Comparison of ENCODE assay signal across 38 cellular contexts in genomic region chr4:121765941-121766538, GRCh38. TPM values are rescaled to one million over a fixed set of nuclear protein-coding genes. Genes with fewer than 3 reads are reported as not detected.
DNase-seq lines count a peak whose midpoint lies in the region; ATAC-seq, FAIRE-seq and TF ChIP-seq lines count a peak whose summit lies in the region.
"Had no signal": no experiment of that assay in that cellular context is flagged by ENCODE, and none has a peak within 500 bp of the region (broad histone marks: within the 10 kb centered on the region; RNA-seq: fewer than 3 reads in every experiment).

No MANE protein-coding gene starts in this region.

- H3K56ac ChIP-seq in H1 (replicated peaks; ENCODE audit: insufficient read length, low read depth, low read length) (no peak overlapping the region), mesendoderm (ENCODE audit: low read length) (no peak overlapping the region)

- no peak overlapping the region for H3K9ac ChIP-seq in H1 (replicated peaks in 1 of 4; ENCODE audit: extremely low read depth in 1 of 4, low read depth in 3 of 4, low read length in 3 of 4)
- H3K9ac ChIP-seq in mesendoderm (ENCODE audit: low read length) = no peak overlapping the region
- no peak overlapping the region for H3K9ac ChIP-seq in smooth muscle cell (ENCODE audit: low read depth)
- H3K9ac ChIP-seq in Karpas-422 (ENCODE audit: low read length) = no peak overlapping the region

- no peaks in the 10 kb centered on the region for H3K9me3 Mint-ChIP-seq in activated CD4-positive, alpha-beta T cell treated with anti-CD3 and anti-CD28 coated beads, Interleukin-2, amount 10 ng/mL, durations not matched to agents 24 days and 14 days
- H3K9me3 Mint-ChIP-seq: activated B cell treated with CpG ODN at 0.5 μM for 24 hours; activated naive CD8-positive, alpha-beta T cell treated with anti-CD3 and anti-CD28 coated beads, Interleukin-2, amount 50 U/mL, for 24 hours; dendritic cell treated with granulocyte-macrophage colony-stimulating factor and Interleukin-4, amounts not matched to agents 40 ng/mL and 50 ng/mL, for 4 days; IgD-negative memory B cell; immature natural killer cell; natural killer cell treated with Interleukin-12 subunit alpha and Interleukin-12 subunit beta and Interleukin-15 and Interleukin-18, amount 100 ng/mL, for 72 hours; stimulated activated naive CD8-positive, alpha-beta T cell treated with anti-CD3 and anti-CD28 coated beads, Interleukin-15, amount 100 ng/mL, for 72 hours had no signal

- no peak for FAIRE-seq in H1 (lab: Jason Lieb, UNC)
- FAIRE-seq: endometrium, pancreas, urothelium cell line had no signal

- TF ChIP-seq CTCF in H1 (IDR thresholded peaks at IDR 0.05; ENCODE audit: control extremely low read depth in 1 of 3, insufficient read depth in 1 of 3, low read depth in 1 of 3, low read length in 3 of 3) (no peak), smooth muscle cell (IDR thresholded peaks at IDR 0.05; ENCODE audit: borderline replicate concordance, insufficient read depth, poor library complexity, severe bottlenecking) (no peak)

- H3K4me1 ChIP-seq in H1 (replicated peaks in 1 of 4; ENCODE audit: control insufficient read depth in 3 of 4, insufficient read depth in 4 of 4, low read length in 3 of 4) (peaks cover 0 to 11% (median 7%) of the 10 kb centered on the region in 4 experiments; a peak in 3 of 7 replicates), mesendoderm (ENCODE audit: control insufficient read depth, low read depth, low read length) (no peaks in the 10 kb centered on the region), smooth muscle cell (ENCODE audit: low read depth) (peaks cover 3% of the 10 kb centered on the region), Karpas-422 (ENCODE audit: low read length) (no peaks in the 10 kb centered on the region)
- H3K4me1 ChIP-seq: HAP-1, SJCRH30 had no signal

- intact Hi-C loops in activated CD4-positive, alpha-beta T cell treated with anti-CD3 and anti-CD28 coated beads, Interleukin-2, amount 10 ng/mL, durations not matched to agents 24 days and 14 days (cut with micrococcal nuclease) = no loop called here

- H4K20me1 ChIP-seq in H1 (replicated peaks in 1 of 2; ENCODE audit: control insufficient read depth in 1 of 2, insufficient read depth in 2 of 2, low read length in 2 of 2) (no peaks in the 10 kb centered on the region), smooth muscle cell (ENCODE audit: low read depth) (no peaks in the 10 kb centered on the region), Karpas-422 (ENCODE audit: insufficient read depth, low read depth, low read length) (no peaks in the 10 kb centered on the region)

- no peak overlapping the region for H3K23ac ChIP-seq in H1 (ENCODE audit: insufficient read length)
- no peak overlapping the region for H3K23ac ChIP-seq in mesendoderm (ENCODE audit: low read length)

- H2BK20ac ChIP-seq in H1 (ENCODE audit: low read length) = no peak overlapping the region

- POLR2A ChIA-PET in H1 (lab: Charles Lee; ENCODE audit: partially characterized antibody) = interaction anchor here (0.8 to 3.2 kb wide), 8 partner anchors 11 to 58 kb away, joined by 3 to 13 read pairs (median 4); partner anchors contain the start of gene CCNA2

- ATAC-seq in HG03520 (IDR thresholded peaks at IDR 0.05; ENCODE audit: unreplicated experiment) = no peak
- ATAC-seq: activated CD8-positive, alpha-beta memory T cell treated with anti-CD3 and anti-CD28 coated beads, Interleukin-2, amount 10 ng/mL, durations not matched to agents 7 days and 5 days; activated naive CD8-positive, alpha-beta T cell treated with anti-CD3 and anti-CD28 coated beads, Interleukin-2, amount 50 U/mL, for 24 hours; left cardiac atrium; natural killer cell treated with Interleukin-12 subunit alpha and Interleukin-12 subunit beta and Interleukin-15 and Interleukin-18, amount 100 ng/mL, for 72 hours; pancreas; sciatic nerve; stimulated activated naive CD8-positive, alpha-beta T cell treated with anti-CD3 and anti-CD28 coated beads, Interleukin-15, amount 100 ng/mL, for 72 hours had no signal

- H4K91ac ChIP-seq in H1 (replicated peaks; ENCODE audit: insufficient read length, low read length) = no peak overlapping the region

- DNase-seq in activated CD4-positive, alpha-beta T cell treated with anti-CD3 and anti-CD28 coated beads, Interleukin-2, amount 10 ng/mL, durations not matched to agents 24 days and 14 days = peak; percentile 53
- no peak for DNase-seq in activated CD4-positive, alpha-beta T cell treated with anti-CD3 and anti-CD28 coated beads, Interleukin-2, amount 50 U/mL, for 48 hours
- DNase-seq in H1 (ENCODE audit: low read depth in 1 of 2, low spot score in 2 of 2) = no peak
- peak; percentile 11 for DNase-seq in mesendoderm
- no peak for DNase-seq in smooth muscle cell (lab: John Stamatoyannopoulos, UW; ENCODE audit: unreplicated experiment)
- DNase-seq in Karpas-422 = no peak
- no peak for DNase-seq in cortex of kidney (lab: John Stamatoyannopoulos, UW)
- DNase-seq: activated B cell treated with CpG ODN at 0.5 μM for 24 hours; activated CD8-positive, alpha-beta memory T cell treated with anti-CD3 and anti-CD28 coated beads, Interleukin-2, amount 10 ng/mL, durations not matched to agents 7 days and 5 days; activated naive CD4-positive, alpha-beta T cell; activated naive CD8-positive, alpha-beta T cell treated with anti-CD3 and anti-CD28 coated beads, Interleukin-2, amount 50 U/mL, for 24 hours; activated T-cell treated with anti-CD3 and anti-CD28 coated beads, Interleukin-2, amount 50 U/mL, for 48 hours; caudate nucleus; CD4-positive, CD25-positive, alpha-beta regulatory T cell; foreskin melanocyte; immature natural killer cell; left cardiac atrium; NCI-H146; NCI-H2107; pancreas; RPMI8226; SJCRH30; stimulated activated CD4-positive, alpha-beta T cell treated with anti-CD3 and anti-CD28 coated beads, Interleukin-12 subunit alpha, Interleukin-12 subunit beta, amount 100 ng/mL, for 4 hours; stimulated activated CD4-positive, alpha-beta T cell treated with anti-CD3 and anti-CD28 coated beads, Interleukin-2, amount 100 ng/mL, for 48 hours; stimulated activated naive CD8-positive, alpha-beta T cell treated with anti-CD3 and anti-CD28 coated beads, Interleukin-15, amount 100 ng/mL, for 72 hours; T-helper 1 cell had no signal

- H3K4me2 ChIP-seq in H1 (ENCODE audit: insufficient read depth in 1 of 2, low read depth in 2 of 2, low read length in 2 of 2) (peak overlapping the region; percentile 87 to 96), mesendoderm (ENCODE audit: low read length) (no peak overlapping the region), smooth muscle cell (no peak overlapping the region), Karpas-422 (ENCODE audit: low read depth, low read length, poor library complexity, severe bottlenecking) (no peak overlapping the region)

- H3K27me3 ChIP-seq in H1 (replicated peaks in 1 of 4; ENCODE audit: control insufficient read depth in 3 of 4, extremely low read depth in 1 of 4, insufficient read depth in 3 of 4, low read length in 3 of 4) (peaks cover 17 to 55% (median 38%) of the 10 kb centered on the region in 4 experiments), mesendoderm (ENCODE audit: insufficient read depth, low read length, poor library complexity) (peaks cover 38% of the 10 kb centered on the region), smooth muscle cell (ENCODE audit: low read depth) (peaks cover 98% of the 10 kb centered on the region), Karpas-422 (ENCODE audit: low read length) (no peaks in the 10 kb centered on the region)
- H3K27me3 ChIP-seq: SJCRH30 had no signal

- H2AFZ ChIP-seq in H1 (ENCODE audit: low read length) (no peak overlapping the region), smooth muscle cell (ENCODE audit: low read depth) (no peak overlapping the region), Karpas-422 (ENCODE audit: low read length) (no peak overlapping the region)

- H4K8ac ChIP-seq in H1 (ENCODE audit: extremely low read depth, insufficient read depth, low read length) (no peak overlapping the region; the same call in 1 of the 2 replicates), mesendoderm (ENCODE audit: low read depth, low read length) (no peak overlapping the region)

- no peak for TF ChIP-seq POLR2A in H1 (IDR thresholded peaks at IDR 0.05; ENCODE audit: control extremely low read depth in 1 of 2, low read depth in 2 of 2, low read length in 2 of 2)

- no peak overlapping the region for H3K14ac ChIP-seq in H1 (ENCODE audit: insufficient read length)

- H2AK5ac ChIP-seq in H1 (ENCODE audit: low read depth, low read length) (no peak overlapping the region), mesendoderm (ENCODE audit: low read length) (no peak overlapping the region)

- H3K36me3 Mint-ChIP-seq in activated CD4-positive, alpha-beta T cell treated with anti-CD3 and anti-CD28 coated beads, Interleukin-2, amount 10 ng/mL, durations not matched to agents 24 days and 14 days (ENCODE audit: low read depth) = peaks cover 2% of the 10 kb centered on the region
- H3K36me3 Mint-ChIP-seq: activated CD8-positive, alpha-beta memory T cell treated with anti-CD3 and anti-CD28 coated beads, Interleukin-2, amount 10 ng/mL, durations not matched to agents 7 days and 5 days; CD4-positive, CD25-positive, alpha-beta regulatory T cell; IgD-negative memory B cell; immature natural killer cell; natural killer cell treated with Interleukin-12 subunit alpha and Interleukin-12 subunit beta and Interleukin-15 and Interleukin-18, amount 100 ng/mL, for 72 hours had no signal

- peaks cover 74% of the 10 kb centered on the region for H3K27me3 Mint-ChIP-seq in activated CD4-positive, alpha-beta T cell treated with anti-CD3 and anti-CD28 coated beads, Interleukin-2, amount 10 ng/mL, durations not matched to agents 24 days and 14 days

- H3K79me1 ChIP-seq in H1 (ENCODE audit: low read depth, low read length) (no peaks in the 10 kb centered on the region), mesendoderm (ENCODE audit: low read length) (no peaks in the 10 kb centered on the region)

- H2BK120ac ChIP-seq in H1 (replicated peaks; ENCODE audit: low read depth, low read length) (no peak overlapping the region), mesendoderm (ENCODE audit: low read depth, low read length) (no peak overlapping the region)

- no peak overlapping the region for H3K4me3 Mint-ChIP-seq in activated CD4-positive, alpha-beta T cell treated with anti-CD3 and anti-CD28 coated beads, Interleukin-2, amount 10 ng/mL, durations not matched to agents 24 days and 14 days
- H3K4me3 Mint-ChIP-seq: dendritic cell treated with granulocyte-macrophage colony-stimulating factor and Interleukin-4, amounts not matched to agents 40 ng/mL and 50 ng/mL, for 4 days; immature natural killer cell; natural killer cell treated with Interleukin-12 subunit alpha and Interleukin-12 subunit beta and Interleukin-15 and Interleukin-18, amount 100 ng/mL, for 72 hours had no signal

- H3K9me3 ChIP-seq in H1 (ENCODE audit: insufficient read depth in 2 of 2, low read depth in 1 of 2, low read length in 1 of 2) (no peaks in the 10 kb centered on the region), smooth muscle cell (replicated peaks; ENCODE audit: low read depth) (no peaks in the 10 kb centered on the region), Karpas-422 (ENCODE audit: low read length) (no peaks in the 10 kb centered on the region)
- H3K9me3 ChIP-seq: HAP-1, pancreas, SJCRH30, thoracic aorta had no signal

- H3K36me3 ChIP-seq in H1 (ENCODE audit: control insufficient read depth in 2 of 4, insufficient read depth in 4 of 4, low read length in 3 of 4) = no peaks in the 10 kb centered on the region
- H3K36me3 ChIP-seq in mesendoderm (ENCODE audit: control insufficient read depth, insufficient read depth, low read length) = no peaks in the 10 kb centered on the region
- H3K36me3 ChIP-seq in smooth muscle cell (ENCODE audit: low read depth) = no peaks in the 10 kb centered on the region
- H3K36me3 ChIP-seq in Karpas-422 (ENCODE audit: insufficient read depth, low read length) = no peaks in the 10 kb centered on the region
- H3K36me3 ChIP-seq: HAP-1, pancreas, SJCRH30, thoracic aorta had no signal

- TF ChIP-seq RAD21 in H1 (IDR thresholded peaks at IDR 0.05 in 1 of 2, conservative IDR thresholded peaks at IDR 0.05 in 1 of 2; ENCODE audit: low read depth in 2 of 2, low read length in 2 of 2) = no peak

- H3K18ac ChIP-seq in H1 (ENCODE audit: extremely low read depth, low read length) = no peak overlapping the region
- H3K18ac ChIP-seq in mesendoderm (ENCODE audit: low read length) = no peak overlapping the region

- H4K5ac ChIP-seq in H1 (ENCODE audit: insufficient read length, low read depth, low read length) (no peak overlapping the region), mesendoderm (ENCODE audit: low read length) (no peak overlapping the region)

- no peaks in the 10 kb centered on the region for H3F3A ChIP-seq in smooth muscle cell (ENCODE audit: low read depth)

- TF ChIP-seq EP300 in H1 (IDR thresholded peaks at IDR 0.05; ENCODE audit: borderline replicate concordance in 1 of 2, low read depth in 2 of 2, low read length in 2 of 2) = no peak

- peaks cover 9% of the 10 kb centered on the region for H3K23me2 ChIP-seq in H1 (ENCODE audit: low read depth, low read length)

- H3K4ac ChIP-seq in H1 (replicated peaks; ENCODE audit: insufficient read length, low read depth, low read length) (no peak overlapping the region), mesendoderm (ENCODE audit: low read depth, low read length) (no peak overlapping the region)

- H2BK15ac ChIP-seq in H1 (ENCODE audit: low read length) = no peak overlapping the region
- H2BK15ac ChIP-seq in mesendoderm (replicated peaks; ENCODE audit: low read depth) = no peak overlapping the region

- H2BK5ac ChIP-seq in H1 (ENCODE audit: low read depth, low read length) (no peak overlapping the region), mesendoderm (ENCODE audit: low read length) (no peak overlapping the region)

- no peak overlapping the region for H2BK12ac ChIP-seq in H1 (ENCODE audit: low read depth, low read length)

- no peak overlapping the region for H3K27ac Mint-ChIP-seq in activated CD4-positive, alpha-beta T cell treated with anti-CD3 and anti-CD28 coated beads, Interleukin-2, amount 10 ng/mL, durations not matched to agents 24 days and 14 days
- H3K27ac Mint-ChIP-seq: activated B cell treated with CpG ODN at 0.5 μM for 24 hours; activated CD8-positive, alpha-beta memory T cell treated with anti-CD3 and anti-CD28 coated beads, Interleukin-2, amount 10 ng/mL, durations not matched to agents 7 days and 5 days; activated naive CD8-positive, alpha-beta T cell treated with anti-CD3 and anti-CD28 coated beads, Interleukin-2, amount 50 U/mL, for 24 hours; CD4-positive, CD25-positive, alpha-beta regulatory T cell; dendritic cell treated with granulocyte-macrophage colony-stimulating factor and Interleukin-4, amounts not matched to agents 40 ng/mL and 50 ng/mL, for 4 days; IgD-negative memory B cell; immature natural killer cell; natural killer cell treated with Interleukin-12 subunit alpha and Interleukin-12 subunit beta and Interleukin-15 and Interleukin-18, amount 100 ng/mL, for 72 hours; stimulated activated naive CD8-positive, alpha-beta T cell treated with anti-CD3 and anti-CD28 coated beads, Interleukin-15, amount 100 ng/mL, for 72 hours had no signal

- H3K4me3 ChIP-seq in H1 (ENCODE audit: extremely low read depth in 1 of 4, insufficient read depth in 2 of 4, low read depth in 3 of 4, low read length in 4 of 4) = peak overlapping the region in 1 of 4 experiments; percentile 76; a peak in 2 of 8 replicates
- H3K4me3 ChIP-seq in mesendoderm (ENCODE audit: low read length) = no peak overlapping the region
- H3K4me3 ChIP-seq in smooth muscle cell = no peak overlapping the region
- H3K4me3 ChIP-seq in Karpas-422 (ENCODE audit: low read length) = no peak overlapping the region
- H3K4me3 ChIP-seq: SJCRH30 had no signal

- CTCF ChIA-PET in H1 (lab: Charles Lee; ENCODE audit: partially characterized antibody) = interaction anchor here (1.2 to 2.8 kb wide), 5 partner anchors 12 to 42 kb away, joined by 3 to 10 read pairs (median 4); no protein-coding TSS in a partner anchor

- no peaks in the 10 kb centered on the region for H3K79me2 ChIP-seq in H1 (ENCODE audit: control insufficient read depth in 1 of 2, insufficient read depth in 2 of 2, low read length in 2 of 2)
- H3K79me2 ChIP-seq in mesendoderm (ENCODE audit: control insufficient read depth, insufficient read depth, low read length) = no peaks in the 10 kb centered on the region
- no peaks in the 10 kb centered on the region for H3K79me2 ChIP-seq in smooth muscle cell (ENCODE audit: low read depth)
- H3K79me2 ChIP-seq in Karpas-422 (ENCODE audit: low read length) = no peaks in the 10 kb centered on the region

- no peak overlapping the region for H3K27ac ChIP-seq in H1 (ENCODE audit: low read depth, low read length)
- no peak overlapping the region for H3K27ac ChIP-seq in mesendoderm (ENCODE audit: low read depth, low read length)
- no peak overlapping the region for H3K27ac ChIP-seq in smooth muscle cell (ENCODE audit: low read depth)
- H3K27ac ChIP-seq in Karpas-422 (ENCODE audit: low read length) = no peak overlapping the region
- H3K27ac ChIP-seq: pancreas, SJCRH30, thoracic aorta had no signal

- no peaks in the 10 kb centered on the region for H3K9me2 ChIP-seq in Karpas-422 (replicated peaks; ENCODE audit: insufficient read depth, low read length)

- WGBS in H1 (ENCODE audit: extremely low coverage in 1 of 2, insufficient coverage in 1 of 2, insufficient read length in 1 of 2, insufficient replicate concordance in 2 of 2, low coverage in 1 of 2, low lambda C conversion rate in 2 of 2, missing lambda C conversion rate in 1 of 2), 2 experiments = 49% methylated on average over 9 of the region's 9 CpGs; no CpG with 5 or more reads in 1 of the 2 experiments
- no CpG with 5 or more reads among the region's 9 CpGs for WGBS in mesendoderm (ENCODE audit: extremely low coverage, insufficient coverage, low lambda C conversion rate)
- WGBS in smooth muscle cell (ENCODE audit: low lambda C conversion rate) = 73% methylated on average over 9 of the region's 9 CpGs

- H3K4me1 Mint-ChIP-seq in activated CD4-positive, alpha-beta T cell treated with anti-CD3 and anti-CD28 coated beads, Interleukin-2, amount 10 ng/mL, durations not matched to agents 24 days and 14 days = peaks cover 4% of the 10 kb centered on the region

RNA-seq across cellular contexts. Expression of gene SMIM43, which starts 1.1 kb away (rescaled TPM):
- total RNA-seq in activated CD4-positive, alpha-beta T cell treated with anti-CD3 and anti-CD28 coated beads, Interleukin-2, amount 10 ng/mL, durations not matched to agents 24 days and 14 days = not detected in 2 replicates
- total RNA-seq in H1 (2021; fragmentation: NEBNext Ultra II Directional; extraction: Animal tissue kit (Norgen Biotek cat#: 25700)) = 0.50 TPM in 1 of 2 replicates, not detected in the other
- polyA plus RNA-seq in H1 (2011; rRNA removed) (0.41 and 0.94 TPM in 2 replicates), smooth muscle cell (not detected in 2 replicates)
- polyA plus RNA-seq in H1 (2011; cell fraction: cytosol; rRNA removed) = 0.97 TPM
- 0.77 TPM for polyA plus RNA-seq in H1 (2011; cell fraction: nucleus; rRNA removed)
- 0.72 to 0.98 TPM (median 0.88 TPM) in 4 replicates for polyA plus RNA-seq in H1 (2012, experiment 1 of 2)
- polyA plus RNA-seq in H1 (2012, experiment 2 of 2) = 0.22 TPM
- 0.32 TPM for polyA plus RNA-seq in H1 (2013, experiment 1 of 2)
- polyA plus RNA-seq in H1 (2013, experiment 2 of 2) = 0.33 TPM
- polyA minus RNA-seq in H1 (2011; rRNA and poly(A)+ RNA removed) = 0.22 and 2.5 TPM in 2 replicates
- 1.2 TPM for polyA minus RNA-seq in H1 (2011; cell fraction: cytosol; rRNA and poly(A)+ RNA removed)
- polyA minus RNA-seq in H1 (2011; cell fraction: nucleus; rRNA and poly(A)+ RNA removed) = 0.40 TPM
- polyA plus RNA-seq in mesendoderm (2013, experiment 1 of 2) = 0.21 TPM
- 0.25 TPM for polyA plus RNA-seq in mesendoderm (2013, experiment 2 of 2)
- total RNA-seq in smooth muscle cell = not detected in 2 replicates
- total RNA-seq in Karpas-422 (2014; rRNA removed; shearing (Covaris generic); ENCODE audit: low replicate concordance) = not detected in 2 replicates
- total RNA-seq: A172; activated B cell treated with CpG ODN at 0.5 μM for 24 hours; CD4-positive, CD25-positive, alpha-beta regulatory T cell; left cardiac atrium; mucosa of gallbladder; natural killer cell treated with Interleukin-12 subunit alpha and Interleukin-12 subunit beta and Interleukin-15 and Interleukin-18, amount 100 ng/mL, for 72 hours; OCI-LY7; pancreas; thoracic aorta had no signal
- polyA plus RNA-seq: IgD-negative memory B cell, immature natural killer cell had no signal

RNA-seq across cellular contexts. Expression of gene EXOSC9, which starts 35.1 kb away (rescaled TPM):
- total RNA-seq in activated CD4-positive, alpha-beta T cell treated with anti-CD3 and anti-CD28 coated beads, Interleukin-2, amount 10 ng/mL, durations not matched to agents 24 days and 14 days = 76.9 and 78.8 TPM in 2 replicates
- total RNA-seq in H1 (2021; fragmentation: NEBNext Ultra II Directional; extraction: Animal tissue kit (Norgen Biotek cat#: 25700)) = 53.4 and 54.9 TPM in 2 replicates
- polyA plus RNA-seq in H1 (2011; rRNA removed) (16.7 and 33.2 TPM in 2 replicates), smooth muscle cell (27.6 and 31.8 TPM in 2 replicates)
- polyA plus RNA-seq in H1 (2011; cell fraction: cytosol; rRNA removed) = 45.7 TPM
- 16.4 TPM for polyA plus RNA-seq in H1 (2011; cell fraction: nucleus; rRNA removed)
- 49.3 to 73.9 TPM (median 53.7 TPM) in 4 replicates for polyA plus RNA-seq in H1 (2012, experiment 1 of 2)
- polyA plus RNA-seq in H1 (2012, experiment 2 of 2) = 4.9 TPM
- 58.5 TPM for polyA plus RNA-seq in H1 (2013, experiment 1 of 2)
- 56.6 TPM for polyA plus RNA-seq in H1 (2013, experiment 2 of 2)
- polyA minus RNA-seq in H1 (2011; rRNA and poly(A)+ RNA removed) = 72.1 and 104 TPM in 2 replicates
- polyA minus RNA-seq in H1 (2011; cell fraction: cytosol; rRNA and poly(A)+ RNA removed) = 27.0 TPM
- polyA minus RNA-seq in H1 (2011; cell fraction: nucleus; rRNA and poly(A)+ RNA removed) = 66.6 TPM
- 71.2 TPM for polyA plus RNA-seq in mesendoderm (2013, experiment 1 of 2)
- 71.5 TPM for polyA plus RNA-seq in mesendoderm (2013, experiment 2 of 2)
- total RNA-seq in smooth muscle cell = 45.1 and 56.2 TPM in 2 replicates
- total RNA-seq in Karpas-422 (2014; rRNA removed; shearing (Covaris generic); ENCODE audit: low replicate concordance) = 38.2 and 42.2 TPM in 2 replicates

RNA-seq across cellular contexts. Expression of gene CCNA2, which starts 57.6 kb away (rescaled TPM):
- 72.0 and 73.4 TPM in 2 replicates for total RNA-seq in activated CD4-positive, alpha-beta T cell treated with anti-CD3 and anti-CD28 coated beads, Interleukin-2, amount 10 ng/mL, durations not matched to agents 24 days and 14 days
- 95.1 and 98.6 TPM in 2 replicates for total RNA-seq in H1 (2021; fragmentation: NEBNext Ultra II Directional; extraction: Animal tissue kit (Norgen Biotek cat#: 25700))
- polyA plus RNA-seq in H1 (2011; rRNA removed) (39.0 and 42.1 TPM in 2 replicates), smooth muscle cell (13.0 and 16.2 TPM in 2 replicates)
- polyA plus RNA-seq in H1 (2011; cell fraction: cytosol; rRNA removed) = 56.9 TPM
- polyA plus RNA-seq in H1 (2011; cell fraction: nucleus; rRNA removed) = 25.0 TPM
- 39.5 to 58.0 TPM (median 49.2 TPM) in 4 replicates for polyA plus RNA-seq in H1 (2012, experiment 1 of 2)
- polyA plus RNA-seq in H1 (2012, experiment 2 of 2) = 9.2 TPM
- 65.0 TPM for polyA plus RNA-seq in H1 (2013, experiment 1 of 2)
- polyA plus RNA-seq in H1 (2013, experiment 2 of 2) = 65.7 TPM
- polyA minus RNA-seq in H1 (2011; rRNA and poly(A)+ RNA removed) = 47.5 and 80.3 TPM in 2 replicates
- polyA minus RNA-seq in H1 (2011; cell fraction: cytosol; rRNA and poly(A)+ RNA removed) = 51.3 TPM
- polyA minus RNA-seq in H1 (2011; cell fraction: nucleus; rRNA and poly(A)+ RNA removed) = 38.2 TPM
- 105 TPM for polyA plus RNA-seq in mesendoderm (2013, experiment 1 of 2)
- 105 TPM for polyA plus RNA-seq in mesendoderm (2013, experiment 2 of 2)
- 21.4 and 22.5 TPM in 2 replicates for total RNA-seq in smooth muscle cell
- 37.0 and 46.8 TPM in 2 replicates for total RNA-seq in Karpas-422 (2014; rRNA removed; shearing (Covaris generic); ENCODE audit: low replicate concordance)

Comparison
In these comparisons a context has a peak if more than half of its experiments do, and no peak if none do; other contexts are left out.
1. DNase-seq: peak in activated CD4-positive, alpha-beta T cell treated with anti-CD3 and anti-CD28 coated beads, Interleukin-2, amount 10 ng/mL, durations not matched to agents 24 days and 14 days (single experiment) and mesendoderm (single experiment); none in activated CD4-positive, alpha-beta T cell treated with anti-CD3 and anti-CD28 coated beads, Interleukin-2, amount 50 U/mL, for 48 hours (0 of 2), H1 (0 of 2), smooth muscle cell (single experiment), Karpas-422 (single experiment) and cortex of kidney (single experiment).
2. H3K4me2 ChIP-seq: peak in H1 (2 of 2); none in mesendoderm (single experiment), smooth muscle cell (single experiment) and Karpas-422 (single experiment).